Comparison of ENCODE assay signal across 8 cellular contexts in genomic region chr20:25987073-25987927, GRCh38.
A peak's percentile ranks its signal among the peaks of the same experiment; 100 is the strongest.
DNase-seq lines count a peak whose midpoint lies in the region; ATAC-seq and TF ChIP-seq lines count a peak whose summit lies in the region.

No MANE protein-coding gene starts in this region.

- peak overlapping the region; percentile 18 for H3K4me3 ChIP-seq in HL-60 (replicated peaks; ENCODE audit: insufficient read depth, low read length)

- peaks cover 7% of the 10 kb centered on the region for H3K36me3 Mint-ChIP-seq in central memory CD8-positive, alpha-beta T cell (ENCODE audit: insufficient read depth)

- H3K4me3 Mint-ChIP-seq in central memory CD8-positive, alpha-beta T cell: peak overlapping the region; percentile 25

- H3K27ac Mint-ChIP-seq in central memory CD8-positive, alpha-beta T cell (ENCODE audit: low read depth): peak overlapping the region; percentile 16

- H3K27ac ChIP-seq in HL-60 (replicated peaks): no peak overlapping the region

- DNase-seq in Ammon's horn (ENCODE audit: low spot score) (peak; percentile 68), HL-60 (ENCODE audit: low read depth in 1 of 2, low spot score in 1 of 2) (peak in 1 of 2 experiments; percentile 13), mesenteric fat pad (ENCODE audit: low spot score) (peak; percentile 87), GM19240 (ENCODE audit: insufficient read length, low spot score) (no peak)
- peak; percentile 20 to 50 (median 40) for DNase-seq in activated CD4-positive, CD25-positive, alpha-beta regulatory T cell (lab: John Stamatoyannopoulos, UW)
- peak; percentile 45 to 49 for DNase-seq in central memory CD8-positive, alpha-beta T cell (ENCODE audit: low spot score in 2 of 2)
- DNase-seq in stimulated activated CD8-positive, alpha-beta memory T cell treated with anti-CD3 and anti-CD28 coated beads, Interleukin-7, amount 100 ng/mL, for 4 hours (ENCODE audit: low read depth in 2 of 2): peak; percentile 18 to 40

- H3K27me3 Mint-ChIP-seq in central memory CD8-positive, alpha-beta T cell: peaks cover 6% of the 10 kb centered on the region

- no peaks in the 10 kb centered on the region for H3K27me3 ChIP-seq in HL-60 (ENCODE audit: insufficient read depth, poor library complexity, severe bottlenecking)

- peaks cover 21% of the 10 kb centered on the region for H3K4me1 Mint-ChIP-seq in central memory CD8-positive, alpha-beta T cell

- ATAC-seq in GM19372 (IDR thresholded peaks at IDR 0.05; ENCODE audit: low read depth, unreplicated experiment): peak; percentile 89
- ATAC-seq in central memory CD8-positive, alpha-beta T cell (replicated peaks; ENCODE audit: extremely low read depth, poor library complexity, severe bottlenecking): peak; percentile 51

- no peaks in the 10 kb centered on the region for H3K9me3 Mint-ChIP-seq in central memory CD8-positive, alpha-beta T cell

- TF ChIP-seq CTCF in HL-60 (IDR thresholded peaks at IDR 0.05; ENCODE audit: insufficient read depth, low read length): no peak
